8 cellular contexts compared by ENCODE assay signal in the genomic region with DNA sequence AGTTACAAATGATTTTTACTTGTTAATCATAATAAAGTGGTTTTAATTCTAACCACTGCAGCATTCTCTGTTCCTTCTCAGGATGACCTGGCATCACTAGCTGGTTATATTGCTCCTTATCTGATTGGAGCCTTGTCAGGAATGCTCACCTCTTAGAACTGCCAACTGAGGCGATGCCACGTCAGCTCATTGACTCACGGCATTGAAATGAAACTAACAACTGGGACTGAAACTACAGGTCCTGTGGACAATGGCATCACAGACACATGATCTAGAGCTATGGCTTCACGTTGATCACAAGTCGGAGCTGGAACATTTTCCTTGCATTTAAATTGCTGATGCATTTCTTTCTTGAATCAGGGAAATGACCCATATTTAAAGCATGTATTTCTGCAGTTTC. TPM values are rescaled to one million over a fixed set of nuclear protein-coding genes. Genes with fewer than 3 reads are reported as not detected.
DNase-seq lines count a peak whose midpoint lies in the region; ATAC-seq and TF ChIP-seq lines count a peak whose summit lies in the region.

No MANE protein-coding gene starts in this region.

- CTCF ChIA-PET in MCF 10A (lab: Yijun Ruan, JAX): interaction anchor here (0.6 to 4.7 kb wide), 8 partner anchors 8 to 583 kb away, joined by 3 to 34 read pairs (median 4); a partner anchor contains a TSS

- peak overlapping the region; percentile 85 for H3K27ac Mint-ChIP-seq in MCF 10A (ENCODE audit: low read depth, unreplicated experiment)

- no TSS peak for BruUV-seq in MCF 10A (replicated peaks; lab: Mats Ljungman, UMichigan)

- H3K4me3 Mint-ChIP-seq in MCF 10A (ENCODE audit: unreplicated experiment): peak overlapping the region; percentile 48

- TF ChIP-seq CTCF in MCF 10A (IDR thresholded peaks at IDR 0.05; ENCODE audit: unreplicated experiment): no peak

- POLR2A ChIA-PET in MCF 10A (lab: Yijun Ruan, JAX): interaction anchor here (0.9 to 3.3 kb wide), 9 partner anchors 10 to 127 kb away, joined by 3 to 17 read pairs (median 6); no protein-coding TSS in a partner anchor

- H3K4me1 Mint-ChIP-seq in MCF 10A (ENCODE audit: insufficient read depth, unreplicated experiment): peaks cover 28% of the 10 kb centered on the region

- H3K36me3 Mint-ChIP-seq in MCF 10A (ENCODE audit: insufficient read depth, unreplicated experiment): peaks cover 7% of the 10 kb centered on the region

- DNase-seq in NCI-H748 (lab: John Stamatoyannopoulos, UW; ENCODE audit: unreplicated experiment) (peak; percentile 37), NCI-H748 treated with DMSO at 0.1 percent for 48 hours (lab: John Stamatoyannopoulos, UW) (no peak), HK-2 (ENCODE audit: unreplicated experiment) (peak; percentile 77), MCF 10A (ENCODE audit: unreplicated experiment) (peak; percentile 97), mucosa of gallbladder (ENCODE audit: low spot score) (peak; percentile 90), activated gamma-delta T cell (lab: John Stamatoyannopoulos, UW) (no peak), NCI-H1092 (lab: John Stamatoyannopoulos, UW) (no peak)

- no peak for ATAC-seq in HG02623 (IDR thresholded peaks at IDR 0.05; ENCODE audit: unreplicated experiment)

- intact Hi-C loops in MCF 10A (cut with micrococcal nuclease): no loop called here

- no peaks in the 10 kb centered on the region for H3K27me3 Mint-ChIP-seq in MCF 10A (ENCODE audit: insufficient read depth, unreplicated experiment)

- H3K9me3 Mint-ChIP-seq in MCF 10A (ENCODE audit: unreplicated experiment): peaks cover 15% of the 10 kb centered on the region

RNA-seq across cellular contexts. Expression of a gene that starts 54.9 kb away (rescaled TPM):
- total RNA-seq in MCF 10A (2022): 16.2 and 40.2 TPM in 2 replicates
- total RNA-seq in mucosa of gallbladder: 43.9 TPM

Comparison
In these comparisons a context has a peak if more than half of its experiments do, and no peak if none do; other contexts are left out.
1. DNase-seq: peak in NCI-H748 (single experiment), HK-2 (single experiment), MCF 10A (single experiment) and mucosa of gallbladder (single experiment); none in NCI-H748 treated with DMSO at 0.1 percent for 48 hours (single experiment), activated gamma-delta T cell (single experiment) and NCI-H1092 (single experiment).